Comparison of ENCODE assay signal across 23 cellular contexts in genomic region chr10:13695588-13695987, GRCh38.
"Had no signal": no experiment of that assay in that cellular context is flagged by ENCODE, and none has a peak within 500 bp of the region (broad histone marks: within the 10 kb centered on the region; RNA-seq: fewer than 3 reads in every experiment).

No MANE protein-coding gene starts in this region.

- H3K27me3 ChIP-seq: brain microvascular endothelial cell, gastroesophageal sphincter, pancreas, thyroid gland, upper lobe of left lung had no signal

- DNase-seq: activated CD4-positive, alpha-beta T cell treated with anti-CD3 and anti-CD28 coated beads for 48 hours; activated CD4-positive, alpha-beta T cell treated with anti-CD3 and anti-CD28 coated beads, Interleukin-2, amount 50 U/mL, for 48 hours; activated CD8-positive, alpha-beta memory T cell treated with anti-CD3 and anti-CD28 coated beads, Interleukin-2, amount 50 U/mL, for 4 hours; activated effector memory CD4-positive, alpha-beta T cell treated with anti-CD3 and anti-CD28 coated beads, Interleukin-2, amount 50 U/mL, for 16 hours; activated naive CD4-positive, alpha-beta T cell treated with anti-CD3 and anti-CD28 coated beads, Interleukin-2, amount 10 ng/mL, durations not matched to agents 7 days and 5 days; activated naive CD8-positive, alpha-beta T cell treated with anti-CD3 and anti-CD28 coated beads, Interleukin-2, amount 10 ng/mL, durations not matched to agents 7 days and 5 days; activated T-cell treated with anti-CD3 and anti-CD28 coated beads, Interleukin-2, amount 50 U/mL, for 1 hour; brain microvascular endothelial cell; cortex of kidney; effector memory CD8-positive, alpha-beta T cell; erythroblast; mammary epithelial cell; naive B cell; nucleus accumbens; pancreas; stimulated activated CD4-positive, alpha-beta T cell treated with anti-CD3 and anti-CD28 coated beads, Interleukin-4, amount 100 ng/mL, for 24 hours; stimulated activated naive CD8-positive, alpha-beta T cell treated with anti-CD3 and anti-CD28 coated beads, Interleukin-15, amount 100 ng/mL, for 72 hours; T-helper 1 cell; thyroid gland had no signal

- H3K4me3 ChIP-seq: gastroesophageal sphincter, pancreas, prostate gland, thyroid gland, upper lobe of left lung had no signal

- H3K9me3 ChIP-seq: gastroesophageal sphincter, pancreas, prostate gland, thyroid gland, upper lobe of left lung had no signal

- H3K4me1 ChIP-seq: pancreas, prostate gland, thyroid gland had no signal

- ATAC-seq: effector memory CD8-positive, alpha-beta T cell; gastroesophageal sphincter; pancreas; stimulated activated memory B cell treated with anti-CD40 and anti-IgM and Interleukin-4, amounts not matched to agents 10 μg/mL and 1 μg/mL and 100 μg/mL, for 72 hours; stimulated activated naive CD8-positive, alpha-beta T cell treated with anti-CD3 and anti-CD28 coated beads, Interleukin-15, amount 100 ng/mL, for 72 hours had no signal

- H3K36me3 ChIP-seq: prostate gland had no signal

- H3K27ac ChIP-seq: brain microvascular endothelial cell, pancreas, thyroid gland had no signal
